Comparison of ENCODE assay signal across 24 cellular contexts in the genomic region with DNA sequence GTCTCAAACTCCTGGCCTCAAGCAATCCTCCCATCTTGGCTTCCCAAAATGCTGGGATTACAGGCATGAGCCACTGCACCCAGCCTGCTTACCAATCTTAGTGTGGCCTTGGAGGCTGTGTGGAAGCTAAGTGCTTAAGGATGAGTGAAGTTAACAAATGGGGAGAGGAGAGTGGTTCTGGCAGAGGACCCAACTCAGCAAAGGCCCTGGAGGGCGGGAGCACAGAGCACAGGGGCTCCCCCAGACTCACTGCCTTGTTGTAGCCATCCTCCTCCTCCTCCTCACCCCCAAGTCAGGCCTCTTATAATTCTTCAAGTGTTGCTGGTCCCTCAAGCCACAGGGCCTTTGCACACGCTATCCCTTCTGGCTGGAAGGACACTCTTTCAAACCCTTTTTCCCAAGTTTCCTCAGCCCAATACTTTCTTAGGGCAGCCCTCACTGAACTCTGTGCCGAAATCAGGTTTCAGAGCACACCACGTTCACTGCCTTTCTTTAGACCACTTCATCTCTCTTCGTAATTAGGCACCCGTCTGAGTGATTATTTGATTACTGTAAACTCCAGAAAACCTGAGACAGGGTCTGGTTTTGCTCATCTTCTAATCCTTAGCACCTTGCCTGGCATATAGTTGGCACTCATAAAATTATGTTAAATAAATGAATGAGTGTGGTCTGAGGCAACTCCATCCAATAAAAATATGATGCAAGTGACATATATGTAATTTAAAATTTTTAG. TPM values are rescaled to one million over a fixed set of nuclear protein-coding genes. Genes with fewer than 3 reads are reported as not detected.
"Had no signal": no experiment of that assay in that cellular context is flagged by ENCODE, and none has a peak within 500 bp of the region (broad histone marks: within the 10 kb centered on the region; RNA-seq: fewer than 3 reads in every experiment).

No MANE protein-coding gene starts in this region.

- H3K4me3 Mint-ChIP-seq: dendritic cell treated with granulocyte-macrophage colony-stimulating factor and Interleukin-4, amounts not matched to agents 40 ng/mL and 50 ng/mL, for 4 days; naive thymus-derived CD4-positive, alpha-beta T cell; stimulated activated naive CD8-positive, alpha-beta T cell treated with anti-CD3 and anti-CD28 coated beads, Interleukin-15, Interleukin-2, amounts not matched to agents 100 ng/mL and 50 ng/mL, for 24 hours had no signal

- H3K9me3 ChIP-seq: left lung, tibial artery had no signal

- H3K36me3 Mint-ChIP-seq: brain; naive thymus-derived CD4-positive, alpha-beta T cell had no signal

- H3K27ac Mint-ChIP-seq: dendritic cell treated with granulocyte-macrophage colony-stimulating factor and Interleukin-4, amounts not matched to agents 40 ng/mL and 50 ng/mL, for 4 days; stimulated activated naive CD8-positive, alpha-beta T cell treated with anti-CD3 and anti-CD28 coated beads, Interleukin-15, Interleukin-2, amounts not matched to agents 100 ng/mL and 50 ng/mL, for 24 hours had no signal

- H3K4me3 ChIP-seq: left lung, lung, tibial artery had no signal

- H3K4me1 ChIP-seq: parathyroid adenoma had no signal

- H3K9me3 Mint-ChIP-seq: brain; dendritic cell treated with granulocyte-macrophage colony-stimulating factor and Interleukin-4, amounts not matched to agents 40 ng/mL and 50 ng/mL, for 4 days; stimulated activated naive CD8-positive, alpha-beta T cell treated with anti-CD3 and anti-CD28 coated beads, Interleukin-15, Interleukin-2, amounts not matched to agents 100 ng/mL and 50 ng/mL, for 24 hours had no signal

- H3K27me3 ChIP-seq: tibial artery had no signal

- H3K36me3 ChIP-seq: left lung, tibial artery had no signal

- ATAC-seq: left lung; naive thymus-derived CD4-positive, alpha-beta T cell; right cardiac atrium had no signal

- DNase-seq: activated CD4-positive, alpha-beta T cell treated with anti-CD3 and anti-CD28 coated beads for 4 hours; activated CD4-positive, alpha-beta T cell treated with anti-CD3 and anti-CD28 coated beads, Interleukin-2, amount 50 U/mL, for 48 hours; activated gamma-delta T cell; activated naive CD4-positive, alpha-beta T cell treated with anti-CD3 and anti-CD28 coated beads, Interleukin-2, amount 50 U/mL, for 16 hours; caudate nucleus; effector CD8-positive, alpha-beta T cell; erythroblast; foreskin fibroblast; kidney; left lung; naive thymus-derived CD4-positive, alpha-beta T cell; stimulated activated CD4-positive, alpha-beta T cell treated with anti-CD3 and anti-CD28 coated beads, Interleukin-12 subunit alpha, Interleukin-12 subunit beta, amount 100 ng/mL, for 4 hours; stimulated activated CD4-positive, alpha-beta T cell treated with anti-CD3 and anti-CD28 coated beads, Interleukin-4, amount 100 ng/mL, for 4 hours; substantia nigra; T-helper 1 cell; T-helper 9 cell had no signal

- H3K27me3 Mint-ChIP-seq: stimulated activated naive CD8-positive, alpha-beta T cell treated with anti-CD3 and anti-CD28 coated beads, Interleukin-15, Interleukin-2, amounts not matched to agents 100 ng/mL and 50 ng/mL, for 24 hours had no signal

- H3K27ac ChIP-seq: left lung, parathyroid adenoma, tibial artery had no signal

RNA-seq across cellular contexts. Expression of a gene that starts 23.4 kb away (rescaled TPM):
- total RNA-seq: activated CD8-positive, alpha-beta memory T cell treated with anti-CD3 and anti-CD28 coated beads for 36 hours had no signal
- polyA plus RNA-seq: naive thymus-derived CD4-positive, alpha-beta T cell had no signal

RNA-seq across cellular contexts. Expression of a gene that starts 57.2 kb away (rescaled TPM):
- total RNA-seq: naive thymus-derived CD4-positive, alpha-beta T cell had no signal
- polyA plus RNA-seq: naive thymus-derived CD4-positive, alpha-beta T cell had no signal
